8 cellular contexts compared by ENCODE assay signal in the genomic region with DNA sequence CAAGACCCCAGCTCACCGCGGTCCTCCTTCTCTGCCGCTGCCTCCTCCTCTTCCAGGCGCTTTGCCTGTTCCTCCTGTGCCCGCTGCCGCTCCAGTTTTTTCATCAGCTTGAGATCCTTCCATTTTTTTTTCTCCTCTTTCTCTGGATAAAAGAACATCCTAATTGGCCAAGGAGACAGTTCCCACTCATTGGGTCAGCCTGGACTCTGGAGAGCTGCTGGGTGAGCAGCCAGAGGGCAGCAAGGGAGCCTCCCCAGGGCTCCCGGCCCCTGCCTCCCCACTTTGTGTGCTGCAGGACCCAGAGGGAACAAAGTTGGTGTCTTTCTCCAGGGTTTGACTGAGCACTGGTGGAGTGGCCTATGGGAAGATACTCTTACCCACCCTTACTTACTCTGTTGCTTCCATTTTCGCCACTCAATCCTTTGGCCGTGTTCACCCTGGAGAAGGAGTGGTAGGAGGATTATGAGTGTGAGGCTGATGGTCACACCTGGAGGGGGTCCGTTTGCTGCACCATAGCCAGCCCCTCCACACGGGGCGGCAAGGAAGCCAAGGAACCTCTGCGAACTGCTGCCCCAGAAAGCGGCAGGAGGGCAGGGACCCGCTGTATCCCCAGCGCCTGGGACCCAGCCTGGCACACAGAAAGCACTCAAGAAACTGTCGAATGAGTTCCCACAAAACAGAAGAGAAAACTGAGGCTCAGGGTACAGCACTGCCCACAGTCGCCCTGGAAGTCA. TPM values are rescaled to one million over a fixed set of nuclear protein-coding genes. Genes with fewer than 3 reads are reported as not detected.
DNase-seq lines count a peak whose midpoint lies in the region; ATAC-seq and TF ChIP-seq lines count a peak whose summit lies in the region.

No MANE protein-coding gene starts in this region.

- WGBS in aorta, 2 donors, result 29 to 33% methylated on average over 18 of the region's 18 CpGs

- intact Hi-C loops in aorta (cut with DNase I), result no loop called here

- H3K27ac ChIP-seq in aorta (ENCODE audit: low read depth in 1 of 2, low read length in 2 of 2), result peak overlapping the region in 1 of 2 donors; percentile 37

- H3K27ac Mint-ChIP-seq in memory B cell, result peak overlapping the region; percentile 95

- peak; percentile 7 for DNase-seq in EH (ENCODE audit: low read depth)
- no peak for DNase-seq in astrocyte of the spinal cord (ENCODE audit: low read depth, low spot score)
- DNase-seq in memory B cell (ENCODE audit: low spot score in 2 of 2), result no peak
- DNase-seq in aorta, result peak in 1 of 2 donors; percentile 17
- no peak for DNase-seq in NAMALWA (ENCODE audit: low spot score)
- no peak for DNase-seq in NCI-H146 (lab: John Stamatoyannopoulos, UW)

- H3K4me3 Mint-ChIP-seq in memory B cell, result peak overlapping the region; percentile 98

- no peaks in the 10 kb centered on the region for H3K27me3 Mint-ChIP-seq in memory B cell

- peaks cover 10% of the 10 kb centered on the region for H3K4me1 Mint-ChIP-seq in memory B cell

- no peaks in the 10 kb centered on the region for H3K9me3 ChIP-seq in aorta (ENCODE audit: control insufficient read depth, low read length)

- ATAC-seq in HG03064 (IDR thresholded peaks at IDR 0.05; ENCODE audit: low read depth, unreplicated experiment) (peak; percentile 13), memory B cell (ENCODE audit: low read depth) (no peak), aorta (ENCODE audit: low FRiP score) (no peak), HG03159 (IDR thresholded peaks at IDR 0.05; ENCODE audit: unreplicated experiment) (no peak)

- in situ Hi-C loops in astrocyte of the spinal cord (cut with HindIII; ENCODE audit: low sequenced_read_pairs), result no loop called here

- peak overlapping the region; percentile 86 for H3K4me3 ChIP-seq in astrocyte of the spinal cord (ENCODE audit: low read depth, low read length)
- H3K4me3 ChIP-seq in aorta (ENCODE audit: low read length in 2 of 2), result peak overlapping the region; percentile 31 to 44

- H3K36me3 Mint-ChIP-seq in memory B cell, result peaks cover 9% of the 10 kb centered on the region

- no peaks in the 10 kb centered on the region for H3K4me1 ChIP-seq in aorta (ENCODE audit: control insufficient read depth in 1 of 2, insufficient read depth in 2 of 2, low read length in 2 of 2)

- H3K36me3 ChIP-seq in aorta (ENCODE audit: control insufficient read depth in 1 of 2, insufficient read depth in 2 of 2, low read length in 1 of 2), result peaks cover 0 to 1% of the 10 kb centered on the region in 2 donors

- no peaks in the 10 kb centered on the region for H3K9me3 Mint-ChIP-seq in memory B cell

- no peaks in the 10 kb centered on the region for H3K27me3 ChIP-seq in aorta (ENCODE audit: control insufficient read depth in 1 of 2, insufficient read depth in 2 of 2, low read length in 1 of 2)

- TF ChIP-seq CTCF in astrocyte of the spinal cord (IDR thresholded peaks at IDR 0.05; ENCODE audit: low read depth, low read length), result no peak

RNA-seq across cellular contexts. Expression of a gene that starts 0.7 kb away (rescaled TPM):
- 10 to 100 TPM; 28.6 to 32.8 TPM for total RNA-seq in aorta
- 10 to 100 TPM; 14.3 to 40.9 TPM for polyA plus RNA-seq in aorta

RNA-seq across cellular contexts. Expression of a gene that starts 10.6 kb away (rescaled TPM):
- total RNA-seq in aorta, result 10 to 100 TPM; 11.0 to 14.1 TPM
- polyA plus RNA-seq in aorta, result 10 to 100 TPM in 1 of 2 donors, 1 to 10 TPM in 1; 9.1 to 15.9 TPM

RNA-seq across cellular contexts. Expression of a gene that starts 41.8 kb away (rescaled TPM):
- total RNA-seq in aorta, result 10 to 100 TPM; 23.6 to 27.7 TPM
- 10 to 100 TPM in 1 of 2 donors, 1 to 10 TPM in 1; 9.0 to 21.5 TPM for polyA plus RNA-seq in aorta

RNA-seq across cellular contexts. Expression of a gene that starts 52.9 kb away (rescaled TPM):
- 1 to 10 TPM; 7.5 to 9.5 TPM for total RNA-seq in aorta
- polyA plus RNA-seq in aorta, result 10 to 100 TPM in 1 of 2 donors, 1 to 10 TPM in 1; 4.5 to 11.4 TPM

RNA-seq across cellular contexts. Expression of a gene that starts 53.0 kb away (rescaled TPM):
- total RNA-seq in aorta, result 100 to 1,000 TPM in 1 of 2 donors, 10 to 100 TPM in 1; 63.8 to 100 TPM
- polyA plus RNA-seq in aorta, result 10 to 100 TPM; 14.3 to 41.3 TPM
